In genomic region chr5:135433626-135434426, GRCh38 we compare ENCODE assay signal across 1 cellular context.
A peak's percentile ranks its signal among the peaks of the same experiment; 100 is the strongest.
TF ChIP-seq lines count a peak whose summit lies in the region.

No MANE protein-coding gene starts in this region.

TF ChIP-seq in HepG2, 621 proteins besides CTCF, POLR2A, EP300 and RAD21 (continues in another document):
- TF ChIP-seq ZNF883 (CRISPR knock-in tag; IDR thresholded peaks at IDR 0.05; ENCODE audit: not compliant biosample characterization) = no peak
- TF ChIP-seq THAP11 (CRISPR knock-in tag; IDR thresholded peaks at IDR 0.05) = peak; percentile 23; the same call in 1 of the 2 replicates
- no peak; the same call in 1 of the 2 replicates for TF ChIP-seq SAP130 (CRISPR knock-in tag; IDR thresholded peaks at IDR 0.05; ENCODE audit: low read depth)
- peak; percentile 19; the same call in 1 of the 2 replicates for TF ChIP-seq ZNF292 (CRISPR knock-in tag; IDR thresholded peaks at IDR 0.05; ENCODE audit: borderline replicate concordance, low read depth)
- no peak for TF ChIP-seq ZNF143 (CRISPR knock-in tag; IDR thresholded peaks at IDR 0.05)
- TF ChIP-seq ZNF235 (CRISPR knock-in tag; IDR thresholded peaks at IDR 0.05; ENCODE audit: borderline replicate concordance) = no peak
- TF ChIP-seq ZNF687 (CRISPR knock-in tag; IDR thresholded peaks at IDR 0.05) = peak; percentile 53; the same call in 1 of the 2 replicates
- TF ChIP-seq PHF8 (CRISPR knock-in tag; IDR thresholded peaks at IDR 0.05) = peak; percentile 59
- TF ChIP-seq HNF4A (CRISPR knock-in tag; IDR thresholded peaks at IDR 0.05) = peak; percentile 25; the same call in 1 of the 2 replicates
- no peak for TF ChIP-seq DPF2 (CRISPR knock-in tag; IDR thresholded peaks at IDR 0.05; ENCODE audit: borderline replicate concordance, low read depth)
- TF ChIP-seq KAT8 (CRISPR knock-in tag; IDR thresholded peaks at IDR 0.05) = peak; percentile 47; the same call in 1 of the 2 replicates
- no peak for TF ChIP-seq ZMYM3 (CRISPR knock-in tag; IDR thresholded peaks at IDR 0.05)
- TF ChIP-seq GABPA (IDR thresholded peaks at IDR 0.05; ENCODE audit: low read depth, low read length) = peak; percentile 51
- TF ChIP-seq GABPA (CRISPR knock-in tag; IDR thresholded peaks at IDR 0.05; ENCODE audit: low read depth) = peak; percentile 67
- no peak for TF ChIP-seq NR2F6 (IDR thresholded peaks at IDR 0.05)
- TF ChIP-seq NR2F6 (CRISPR knock-in tag; IDR thresholded peaks at IDR 0.05) = 0 out of 2 replicates have a peak, but pooled peaks have one; percentile 22
- TF ChIP-seq NCOA5 (CRISPR knock-in tag; IDR thresholded peaks at IDR 0.05) = no peak
- no peak for TF ChIP-seq NFYC (CRISPR knock-in tag; IDR thresholded peaks at IDR 0.05)
- peak; percentile 19; the same call in 1 of the 2 replicates for TF ChIP-seq ZNF788 (CRISPR knock-in tag; IDR thresholded peaks at IDR 0.05; ENCODE audit: borderline replicate concordance)
- no peak for TF ChIP-seq MLXIP (CRISPR knock-in tag; IDR thresholded peaks at IDR 0.05; ENCODE audit: borderline replicate concordance)
- TF ChIP-seq ZFY (CRISPR knock-in tag; IDR thresholded peaks at IDR 0.05) = peak; percentile 52; the same call in 1 of the 2 replicates
- TF ChIP-seq TRAFD1 (CRISPR knock-in tag; IDR thresholded peaks at IDR 0.05; ENCODE audit: borderline replicate concordance) = no peak
- no peak for TF ChIP-seq DNMT1 (CRISPR knock-in tag; IDR thresholded peaks at IDR 0.05)
- no peak for TF ChIP-seq ZNF740 (CRISPR knock-in tag; IDR thresholded peaks at IDR 0.05)
- no peak for TF ChIP-seq HMG20B (CRISPR knock-in tag; conservative IDR thresholded peaks at IDR 0.05)
- 0 out of 2 replicates have a peak, but pooled peaks have one; percentile 39 for TF ChIP-seq ZNF850 (CRISPR knock-in tag; conservative IDR thresholded peaks at IDR 0.05)
- TF ChIP-seq CEBPB (IDR thresholded peaks at IDR 0.05; ENCODE audit: borderline replicate concordance, low read depth, low read length) = peak; percentile 32; the same call in 1 of the 2 replicates
- no peak for TF ChIP-seq SAFB2 (CRISPR knock-in tag; IDR thresholded peaks at IDR 0.05; ENCODE audit: borderline replicate concordance, low read depth)
- no peak for TF ChIP-seq HCFC1 (IDR thresholded peaks at IDR 0.05; ENCODE audit: low read depth, low read length)
- TF ChIP-seq ZFX (CRISPR knock-in tag; IDR thresholded peaks at IDR 0.05; ENCODE audit: low read depth) = peak; percentile 48; the same call in 1 of the 2 replicates
- TF ChIP-seq POLR2G (IDR thresholded peaks at IDR 0.05; ENCODE audit: low read depth, low read length) = peak; percentile 59
- peak; percentile 34; the same call in 1 of the 2 replicates for TF ChIP-seq TAF1 (CRISPR knock-in tag; IDR thresholded peaks at IDR 0.05)
- no peak for TF ChIP-seq HNRNPK (IDR thresholded peaks at IDR 0.05; ENCODE audit: low read depth, low read length, poor library complexity, severe bottlenecking)
- peak; percentile 23; the same call in 1 of the 2 replicates for TF ChIP-seq NFYB (CRISPR knock-in tag; IDR thresholded peaks at IDR 0.05)
- TF ChIP-seq HMGXB4 (CRISPR knock-in tag; IDR thresholded peaks at IDR 0.05; ENCODE audit: borderline replicate concordance in 1 of 2, low read depth in 1 of 2) = peak in 1 of 2 experiments; percentile 34; a peak in 1 of 4 replicates
- TF ChIP-seq ETV5 (CRISPR knock-in tag; IDR thresholded peaks at IDR 0.05; ENCODE audit: borderline replicate concordance) = peak; percentile 55
- TF ChIP-seq ELF3 (CRISPR knock-in tag; IDR thresholded peaks at IDR 0.05) = 0 out of 2 replicates have a peak, but pooled peaks have one; percentile 45
- TF ChIP-seq CBX2 (IDR thresholded peaks at IDR 0.05; ENCODE audit: low read depth, low read length) = no peak
- TF ChIP-seq CBX2 (CRISPR knock-in tag; IDR thresholded peaks at IDR 0.05; ENCODE audit: low read depth) = 0 out of 2 replicates have a peak, but pooled peaks have one; percentile 28
- TF ChIP-seq HOXA9 (CRISPR knock-in tag; IDR thresholded peaks at IDR 0.05; ENCODE audit: borderline replicate concordance) = no peak
- TF ChIP-seq SALL1 (CRISPR knock-in tag; IDR thresholded peaks at IDR 0.05) = peak; percentile 42; the same call in 1 of the 2 replicates
- no peak for TF ChIP-seq KMT2B (CRISPR knock-in tag; IDR thresholded peaks at IDR 0.05)
- TF ChIP-seq ZHX2 (IDR thresholded peaks at IDR 0.05; ENCODE audit: low read depth) = peak; percentile 18; the same call in 1 of the 2 replicates
- no peak for TF ChIP-seq ZHX2 (CRISPR knock-in tag; IDR thresholded peaks at IDR 0.05; ENCODE audit: borderline replicate concordance)
- TF ChIP-seq POLR2AphosphoS5 (IDR thresholded peaks at IDR 0.05; ENCODE audit: low read depth, low read length) = peak; percentile 46
- no peak for TF ChIP-seq ZNF256 (CRISPR knock-in tag; conservative IDR thresholded peaks at IDR 0.05)
